ENCODE assay signal across 25 cellular contexts in the genomic region with DNA sequence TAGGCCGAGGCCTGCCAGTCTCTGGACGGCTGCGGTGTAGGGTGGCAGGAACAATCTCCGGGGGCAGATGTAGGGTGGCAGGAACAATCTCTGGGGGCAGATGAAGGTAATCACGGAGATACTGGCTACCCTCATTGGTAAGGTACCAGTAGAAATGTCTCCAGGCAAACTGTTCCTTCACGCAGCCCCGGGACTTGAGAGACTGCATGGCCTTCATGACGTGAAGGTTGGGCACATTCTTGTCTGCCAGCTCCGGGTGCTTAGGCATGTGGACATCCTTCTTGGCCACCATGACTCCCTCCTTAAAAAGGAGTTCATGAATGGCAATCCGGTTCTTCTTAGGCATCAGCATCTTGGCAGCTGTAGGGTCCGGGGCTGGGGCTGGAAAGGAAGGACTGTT. TPM values are rescaled to one million over a fixed set of nuclear protein-coding genes. Genes with fewer than 3 reads are reported as not detected.
DNase-seq lines count a peak whose midpoint lies in the region; ATAC-seq, FAIRE-seq and TF ChIP-seq lines count a peak whose summit lies in the region.
"Had no signal": no experiment of that assay in that cellular context is flagged by ENCODE, and none has a peak within 500 bp of the region (broad histone marks: within the 10 kb centered on the region; RNA-seq: fewer than 3 reads in every experiment).

No MANE protein-coding gene starts in this region.

- CTCF ChIA-PET in activated naive CD4-positive, alpha-beta T cell treated with anti-CD3 and anti-CD28 coated beads, Interleukin-2, amount 10 ng/mL, durations not matched to agents 7 days and 5 days (lab: Charles Lee) = no interaction called here
- CTCF ChIA-PET in T-cell (lab: Charles Lee) = no interaction called here

- POLR2A ChIA-PET in T-cell (lab: Charles Lee) = no interaction called here

- no peak for TF ChIP-seq CTCF in progenitor cell of endocrine pancreas (IDR thresholded peaks at IDR 0.05; ENCODE audit: unreplicated experiment)

- no peak overlapping the region for H3K27ac Mint-ChIP-seq in activated naive CD4-positive, alpha-beta T cell treated with anti-CD3 and anti-CD28 coated beads, Interleukin-2, amount 10 ng/mL, durations not matched to agents 7 days and 5 days
- peak overlapping the region in 1 of 2 donors; percentile 71 for H3K27ac Mint-ChIP-seq in T-cell
- H3K27ac Mint-ChIP-seq in memory B cell = no peak overlapping the region
- no peak overlapping the region for H3K27ac Mint-ChIP-seq in progenitor cell of endocrine pancreas

- FAIRE-seq in frontal cortex (lab: Jason Lieb, UNC) = no peak
- FAIRE-seq: D721Med, GM19239, H54, RCC 7860 had no signal

- H3K4me3 Mint-ChIP-seq in activated naive CD4-positive, alpha-beta T cell treated with anti-CD3 and anti-CD28 coated beads, Interleukin-2, amount 10 ng/mL, durations not matched to agents 7 days and 5 days = peak overlapping the region; percentile 28
- peak overlapping the region in 2 of 3 donors; percentile 25 to 72 for H3K4me3 Mint-ChIP-seq in T-cell
- H3K4me3 Mint-ChIP-seq in memory B cell = peak overlapping the region; percentile 35
- H3K4me3 Mint-ChIP-seq in progenitor cell of endocrine pancreas (ENCODE audit: low read depth) = peak overlapping the region; percentile 62

- H3K36me3 Mint-ChIP-seq in activated naive CD4-positive, alpha-beta T cell treated with anti-CD3 and anti-CD28 coated beads, Interleukin-2, amount 10 ng/mL, durations not matched to agents 7 days and 5 days = peaks cover 31% of the 10 kb centered on the region
- peaks cover 4% of the 10 kb centered on the region for H3K36me3 Mint-ChIP-seq in T-cell
- peaks cover 11% of the 10 kb centered on the region for H3K36me3 Mint-ChIP-seq in memory B cell
- H3K36me3 Mint-ChIP-seq in progenitor cell of endocrine pancreas (ENCODE audit: insufficient read depth) = no peaks in the 10 kb centered on the region

- H3K27me3 Mint-ChIP-seq in activated naive CD4-positive, alpha-beta T cell treated with anti-CD3 and anti-CD28 coated beads, Interleukin-2, amount 10 ng/mL, durations not matched to agents 7 days and 5 days = no peaks in the 10 kb centered on the region
- no peaks in the 10 kb centered on the region for H3K27me3 Mint-ChIP-seq in T-cell
- no peaks in the 10 kb centered on the region for H3K27me3 Mint-ChIP-seq in memory B cell
- peaks cover 7% of the 10 kb centered on the region for H3K27me3 Mint-ChIP-seq in progenitor cell of endocrine pancreas

- no peak for ATAC-seq in T-cell (replicated peaks in 1 of 4)
- no peak for ATAC-seq in memory B cell (ENCODE audit: low read depth)
- ATAC-seq in HG03108 (IDR thresholded peaks at IDR 0.05; ENCODE audit: unreplicated experiment) = no peak

- peaks cover 73% of the 10 kb centered on the region for H3K4me1 Mint-ChIP-seq in activated naive CD4-positive, alpha-beta T cell treated with anti-CD3 and anti-CD28 coated beads, Interleukin-2, amount 10 ng/mL, durations not matched to agents 7 days and 5 days
- peaks cover 61 to 64% (median 61%) of the 10 kb centered on the region in 3 donors for H3K4me1 Mint-ChIP-seq in T-cell
- H3K4me1 Mint-ChIP-seq in memory B cell = peaks cover 37% of the 10 kb centered on the region
- H3K4me1 Mint-ChIP-seq in progenitor cell of endocrine pancreas (ENCODE audit: low read depth) = peaks cover 11% of the 10 kb centered on the region

- H3K9me3 Mint-ChIP-seq in activated naive CD4-positive, alpha-beta T cell treated with anti-CD3 and anti-CD28 coated beads, Interleukin-2, amount 10 ng/mL, durations not matched to agents 7 days and 5 days = no peaks in the 10 kb centered on the region
- H3K9me3 Mint-ChIP-seq in T-cell (no peaks in the 10 kb centered on the region), memory B cell (peaks cover 4% of the 10 kb centered on the region), progenitor cell of endocrine pancreas (ENCODE audit: low read depth) (peaks cover 4% of the 10 kb centered on the region)

- DNase-seq in activated naive CD4-positive, alpha-beta T cell treated with anti-CD3 and anti-CD28 coated beads, Interleukin-2, amount 10 ng/mL, durations not matched to agents 7 days and 5 days = no peak
- DNase-seq in activated naive CD4-positive, alpha-beta T cell treated with anti-CD3 and anti-CD28 coated beads, Interleukin-2, amount 50 U/mL, for 16 hours = no peak
- DNase-seq in T-cell (no peak), memory B cell (ENCODE audit: low spot score in 2 of 2) (no peak), progenitor cell of endocrine pancreas (ENCODE audit: low spot score, unreplicated experiment) (no peak), frontal cortex (ENCODE audit: low spot score in 2 of 2) (no peak)
- DNase-seq in stimulated activated CD4-positive, alpha-beta T cell treated with anti-CD3 and anti-CD28 coated beads, Interleukin-12 subunit alpha, Interleukin-12 subunit beta, amount 100 ng/mL, for 4 hours = no peak
- DNase-seq: AML-193, C1 segment of cervical spinal cord, DMS53, EL, GF-D8, Kasumi-1, MM.1S, NCI-H1048, NCI-H1417 treated with DMSO at 0.1 percent for 48 hours, NCI-H187, NCI-H446, NCI-H526, SHP77 had no signal

RNA-seq across cellular contexts. Expression of a gene that starts 6.1 kb away (rescaled TPM):
- total RNA-seq in T-cell (10 to 100 TPM; 12.7 to 27.9 (median 26.9) TPM), progenitor cell of endocrine pancreas (17.4 and 17.9 TPM in 2 replicates), frontal cortex (8.6 TPM)
